In the genomic region with DNA sequence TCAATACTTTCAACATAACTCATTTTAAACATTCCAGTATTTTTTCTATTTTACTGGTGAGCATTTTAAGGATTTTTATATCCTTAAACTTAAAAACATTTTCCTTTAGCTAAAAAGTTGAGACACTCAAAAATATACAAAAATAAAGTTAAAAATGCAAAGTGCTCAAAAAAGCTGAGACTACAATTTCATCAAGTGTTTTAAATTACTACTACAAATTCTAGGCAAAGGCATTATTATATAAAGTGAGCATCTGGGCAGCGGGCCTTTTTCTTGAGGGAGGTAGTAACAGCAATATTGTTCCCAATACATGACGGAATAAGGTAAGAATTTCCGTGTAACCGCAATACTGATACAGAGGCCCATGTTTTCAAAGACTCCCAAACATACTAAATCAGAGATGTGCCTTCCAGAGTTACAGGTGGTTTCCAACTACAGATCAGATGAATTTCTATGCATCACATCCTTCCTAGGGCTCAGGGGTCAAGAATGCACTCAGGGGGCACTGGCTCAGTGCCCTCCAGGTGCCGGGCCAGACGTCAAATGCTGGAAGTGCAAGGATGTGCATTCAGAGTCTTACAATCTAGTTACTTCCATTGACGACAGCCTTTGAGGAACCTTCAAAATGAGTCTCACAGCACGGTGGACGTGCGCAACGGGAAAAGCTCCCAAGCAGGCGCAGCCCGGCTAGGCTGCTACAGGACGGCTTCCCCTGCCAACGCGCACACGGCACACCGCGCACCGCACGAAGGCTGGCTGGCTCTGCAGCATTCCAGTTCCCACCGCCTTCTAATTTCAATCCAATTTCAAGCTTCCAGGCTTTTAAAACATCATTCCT, we compare ENCODE assay signal across 8 cellular contexts. TPM values are rescaled to one million over a fixed set of nuclear protein-coding genes. Genes with fewer than 3 reads are reported as not detected.
A peak's percentile ranks its signal among the peaks of the same experiment; 100 is the strongest.
DNase-seq lines count a peak whose midpoint lies in the region; ATAC-seq, FAIRE-seq and TF ChIP-seq lines count a peak whose summit lies in the region.

No MANE protein-coding gene starts in this region.

- H3K27ac ChIP-seq in PC-3 (ENCODE audit: low read length) (peak overlapping the region; percentile 70), pancreas (peak overlapping the region; percentile 54 to 92 (median 90))

- H3K4me1 ChIP-seq in PC-3 (ENCODE audit: insufficient read depth, low read length) (peaks cover 13% of the 10 kb centered on the region), pancreas (peaks cover 8 to 12% (median 12%) of the 10 kb centered on the region in 3 donors)

- intact Hi-C loops in PC-3 (cut with micrococcal nuclease): loop anchor here (2.0 to 10.0 kb wide), 3 partner anchors 20 to 832 kb away; a partner anchor contains a TSS
- intact Hi-C loops in head of caudate nucleus (cut with DNase I): loop anchor here (2.0 kb wide), 1 partner anchor 30 kb away; no protein-coding TSS in a partner anchor
- intact Hi-C loops in pancreas (cut with DNase I): no loop called here

- H3K4me3 ChIP-seq in PC-3 (ENCODE audit: low read length) (peak overlapping the region; percentile 75), pancreas (peak overlapping the region; percentile 54 to 72 (median 62))

- ATAC-seq in HG03045 (IDR thresholded peaks at IDR 0.05; ENCODE audit: unreplicated experiment) (peak; percentile 21), PC-3 (peak; percentile 42), pancreas (peak; percentile 49 to 74 (median 65)), GM18505 (IDR thresholded peaks at IDR 0.05; ENCODE audit: unreplicated experiment) (no peak)

- peak overlapping the region; percentile 93 for H3K4me2 ChIP-seq in PC-3 (ENCODE audit: low read length)

- H3K27me3 ChIP-seq in PC-3 (ENCODE audit: low read length): no peaks in the 10 kb centered on the region
- H3K27me3 ChIP-seq in pancreas: no peaks in the 10 kb centered on the region

- H3K9me2 ChIP-seq in PC-3 (replicated peaks; ENCODE audit: low read length): no peaks in the 10 kb centered on the region

- no peak for TF ChIP-seq POLR2A in GM18505 (IDR thresholded peaks at IDR 0.05; ENCODE audit: borderline replicate concordance, extremely low read depth, insufficient read depth, insufficient read length)

- no peaks in the 10 kb centered on the region for H3K27me3 Mint-ChIP-seq in activated naive CD8-positive, alpha-beta T cell

- TF ChIP-seq CTCF in PC-3 (conservative IDR thresholded peaks at IDR 0.05; ENCODE audit: low read depth, low read length) (no peak), pancreas (IDR thresholded peaks at IDR 0.05) (no peak)

- CTCF ChIA-PET in PC-3 (lab: Charles Lee): no interaction called here

- peaks cover 2% of the 10 kb centered on the region for H3K36me3 Mint-ChIP-seq in activated naive CD8-positive, alpha-beta T cell

- WGBS in pancreas, 2 donors: 1 to 2% methylated on average over 22 of the region's 22 CpGs

- TSS peak; percentile 52 for BruUV-seq in PC-3 (replicated peaks; lab: Mats Ljungman, UMichigan)

- H3K9ac ChIP-seq in PC-3 (ENCODE audit: low read length): peak overlapping the region; percentile 74

- H3K79me2 ChIP-seq in PC-3 (ENCODE audit: low read length): peaks cover 37% of the 10 kb centered on the region

- H2AFZ ChIP-seq in PC-3 (ENCODE audit: low read length): peak overlapping the region; percentile 70

- H3K9me3 Mint-ChIP-seq in activated naive CD8-positive, alpha-beta T cell (ENCODE audit: low read depth): no peaks in the 10 kb centered on the region

- H3K36me3 ChIP-seq in PC-3 (ENCODE audit: low read depth, low read length) (no peaks in the 10 kb centered on the region), pancreas (no peaks in the 10 kb centered on the region)

- peak; percentile 12 to 40 for DNase-seq in NCI-H524 (lab: John Stamatoyannopoulos, UW)
- no peak for DNase-seq in NCI-H524 treated with DMSO at 0.1 percent for 48 hours (lab: John Stamatoyannopoulos, UW)
- DNase-seq in PC-3: peak; percentile 71
- DNase-seq in head of caudate nucleus: peak in 38 of 42 donors; percentile 9 to 63 (median 34)
- DNase-seq in pancreas: peak; percentile 34 to 72 (median 45)

- peak; percentile 61 for FAIRE-seq in pancreas (lab: Jason Lieb, UNC)

- no peaks in the 10 kb centered on the region for H3F3A ChIP-seq in PC-3 (ENCODE audit: low read length, unreplicated experiment)

- peak overlapping the region; percentile 96 for H3K4me3 Mint-ChIP-seq in activated naive CD8-positive, alpha-beta T cell

- H3K27ac Mint-ChIP-seq in activated naive CD8-positive, alpha-beta T cell: peak overlapping the region; percentile 95

- H3K4me1 Mint-ChIP-seq in activated naive CD8-positive, alpha-beta T cell (ENCODE audit: low read depth): peaks cover 51% of the 10 kb centered on the region

- H3K9me3 ChIP-seq in PC-3 (ENCODE audit: low read length) (no peaks in the 10 kb centered on the region), pancreas (no peaks in the 10 kb centered on the region)

- POLR2A ChIA-PET in PC-3 (lab: Charles Lee; ENCODE audit: unreplicated experiment): no interaction called here

- peaks cover 4% of the 10 kb centered on the region; the same call in 1 of the 2 replicates for H4K20me1 ChIP-seq in PC-3 (ENCODE audit: low read length)

RNA-seq across cellular contexts. Expression of a gene that starts 1.7 kb away (rescaled TPM):
- 6.3 and 10.7 TPM in 2 replicates for total RNA-seq in PC-3 (2014; rRNA removed)
- total RNA-seq in pancreas: 10 to 100 TPM; 14.1 to 34.6 (median 19.9) TPM
- polyA plus RNA-seq in pancreas: 10 to 100 TPM; 23.8 to 39.8 TPM

RNA-seq across cellular contexts. Expression of a gene that starts 20.7 kb away (rescaled TPM):
- total RNA-seq in PC-3 (2014; rRNA removed) (17.0 and 18.6 TPM in 2 replicates), pancreas (10 to 100 TPM in 4 of 6 donors, 1 to 10 TPM in 2; 7.9 to 15.5 (median 13.9) TPM)
- 1 to 10 TPM; 2.9 to 6.9 TPM for polyA plus RNA-seq in pancreas

RNA-seq across cellular contexts. Expression of a gene that starts 20.8 kb away (rescaled TPM):
- 20.0 and 28.3 TPM in 2 replicates for total RNA-seq in PC-3 (2014; rRNA removed)
- 10 to 100 TPM in 5 of 6 donors, 1 to 10 TPM in 1; 9.6 to 32.2 (median 14.9) TPM for total RNA-seq in pancreas
- polyA plus RNA-seq in pancreas: 10 to 100 TPM; 25.5 to 43.1 TPM

RNA-seq across cellular contexts. Expression of a gene that starts 28.8 kb away (rescaled TPM):
- total RNA-seq in PC-3 (2014; rRNA removed): 0.51 and 1.5 TPM in 2 replicates
- 1 to 10 TPM in 2 of 6 donors, under 1 TPM in 4; 0.20 to 1.2 (median 0.89) TPM for total RNA-seq in pancreas
- polyA plus RNA-seq in pancreas: 1 to 10 TPM; 1.4 to 2.9 TPM

RNA-seq across cellular contexts. Expression of a gene that starts 28.8 kb away (rescaled TPM):
- 16.3 and 24.2 TPM in 2 replicates for total RNA-seq in PC-3 (2014; rRNA removed)
- 10 to 100 TPM in 5 of 6 donors, 1 to 10 TPM in 1; 9.1 to 16.7 (median 13.7) TPM for total RNA-seq in pancreas
- 10 to 100 TPM; 50.7 to 62.4 TPM for polyA plus RNA-seq in pancreas

Comparison
In these comparisons a context has a peak if more than half of its experiments do, and no peak if none do; other contexts are left out.
1. intact Hi-C loops: an anchor here in PC-3 (2.0 to 10.0 kb wide) and head of caudate nucleus (2.0 kb wide); none called in pancreas.